Comparison of ENCODE assay signal across 12 cellular contexts in genomic region chr14:69077841-69078240, GRCh38.
DNase-seq lines count a peak whose midpoint lies in the region; ATAC-seq and TF ChIP-seq lines count a peak whose summit lies in the region.
"Had no signal": no experiment of that assay in that cellular context is flagged by ENCODE, and none has a peak within 500 bp of the region (broad histone marks: within the 10 kb centered on the region; RNA-seq: fewer than 3 reads in every experiment).

No MANE protein-coding gene starts in this region.

- H3K79me2 ChIP-seq in osteoblast (ENCODE audit: insufficient read depth, low read length) (peaks cover 11% of the 10 kb centered on the region), OCI-LY7 (ENCODE audit: insufficient read depth, low read depth, low read length) (no peaks in the 10 kb centered on the region)

- intact Hi-C loops in esophagus squamous epithelium (cut with DNase I) (no loop called here), OCI-LY7 (cut with micrococcal nuclease; ENCODE audit: unreplicated experiment) (no loop called here)

- DNase-seq in AG09319 (ENCODE audit: extremely low read depth, low read depth) = peak; percentile 51
- peak; percentile 68 for DNase-seq in RPMI7951 (ENCODE audit: low read depth)
- no peak for DNase-seq in esophagus squamous epithelium (lab: John Stamatoyannopoulos, UW)
- no peak for DNase-seq in osteoblast (ENCODE audit: insufficient read length, low spot score, missing footprints)
- DNase-seq in OCI-LY7 (ENCODE audit: low spot score) = no peak
- DNase-seq in NCI-H2081 (lab: John Stamatoyannopoulos, UW) = no peak
- DNase-seq: CD4-positive, CD25-positive, alpha-beta regulatory T cell; NCI-H446 treated with DMSO at 0.1 percent for 48 hours; stimulated activated CD4-positive, alpha-beta T cell treated with anti-CD3 and anti-CD28 coated beads, Interleukin-2, amount 100 ng/mL, for 48 hours had no signal

- ATAC-seq in HG02870 (IDR thresholded peaks at IDR 0.05; ENCODE audit: unreplicated experiment) (no peak), GM18505 (IDR thresholded peaks at IDR 0.05; ENCODE audit: unreplicated experiment) (no peak)
- ATAC-seq: HepG2 had no signal

- H3K9me2 ChIP-seq in OCI-LY7 (ENCODE audit: insufficient read depth, low read length) = no peaks in the 10 kb centered on the region

- H3K4me3 ChIP-seq in esophagus squamous epithelium = no peak overlapping the region
- no peak overlapping the region for H3K4me3 ChIP-seq in osteoblast (ENCODE audit: insufficient read depth, low read length)
- H3K4me3 ChIP-seq in OCI-LY7 (ENCODE audit: low read depth, low read length, poor library complexity, severe bottlenecking) = no peak overlapping the region

- H3K4me1 ChIP-seq in esophagus squamous epithelium = peaks cover 0 to 22% (median 12%) of the 10 kb centered on the region in 3 donors
- peaks cover 31% of the 10 kb centered on the region for H3K4me1 ChIP-seq in osteoblast (ENCODE audit: insufficient read depth, low read length)
- no peaks in the 10 kb centered on the region for H3K4me1 ChIP-seq in OCI-LY7 (ENCODE audit: insufficient read depth, low read length, poor library complexity, severe bottlenecking)

- no TSS peak for BruUV-seq in OCI-LY7 (replicated peaks; lab: Mats Ljungman, UMichigan)

- TF ChIP-seq POLR2A in esophagus squamous epithelium (IDR thresholded peaks at IDR 0.05) (no peak), GM18505 (IDR thresholded peaks at IDR 0.05; ENCODE audit: borderline replicate concordance, extremely low read depth, insufficient read depth, insufficient read length) (no peak)

- no peaks in the 10 kb centered on the region for H3K9me3 ChIP-seq in esophagus squamous epithelium
- no peaks in the 10 kb centered on the region for H3K9me3 ChIP-seq in osteoblast (ENCODE audit: low read depth, low read length)
- no peaks in the 10 kb centered on the region for H3K9me3 ChIP-seq in OCI-LY7 (ENCODE audit: low read length)

- no peaks in the 10 kb centered on the region for H4K20me1 ChIP-seq in osteoblast (ENCODE audit: insufficient read depth, low read length)
- no peaks in the 10 kb centered on the region for H4K20me1 ChIP-seq in OCI-LY7 (ENCODE audit: insufficient read depth, low read length)

- H3K36me3 ChIP-seq in esophagus squamous epithelium = peaks cover 0 to 70% (median 4%) of the 10 kb centered on the region in 3 donors
- H3K36me3 ChIP-seq in osteoblast (ENCODE audit: insufficient read depth, low read length) = peaks cover 16% of the 10 kb centered on the region
- peaks cover 37% of the 10 kb centered on the region for H3K36me3 ChIP-seq in OCI-LY7 (ENCODE audit: insufficient read depth, low read length)

- CTCF ChIA-PET in OCI-LY7 (lab: Charles Lee; ENCODE audit: unreplicated experiment) = no interaction called here

- no peaks in the 10 kb centered on the region for H3K27me3 ChIP-seq in esophagus squamous epithelium
- no peaks in the 10 kb centered on the region for H3K27me3 ChIP-seq in osteoblast (ENCODE audit: insufficient read depth, low read length)

- peak overlapping the region; percentile 15 to 77 (median 66) for H3K27ac ChIP-seq in esophagus squamous epithelium
- H3K27ac ChIP-seq in osteoblast (ENCODE audit: low read depth, low read length) = peak overlapping the region; percentile 92
- H3K27ac ChIP-seq in OCI-LY7 (ENCODE audit: low read depth, low read length, poor library complexity, severe bottlenecking) = no peak overlapping the region

- TF ChIP-seq CTCF in AG09319 (IDR thresholded peaks at IDR 0.05; ENCODE audit: low read depth, low read length) (no peak), esophagus squamous epithelium (IDR thresholded peaks at IDR 0.05) (no peak), osteoblast (IDR thresholded peaks at IDR 0.05; ENCODE audit: extremely low read depth, low read depth, low read length) (no peak), OCI-LY7 (conservative IDR thresholded peaks at IDR 0.05; ENCODE audit: low read length) (no peak)

- H3K4me2 ChIP-seq in osteoblast (ENCODE audit: insufficient read depth, low read length) (peak overlapping the region; percentile 0), OCI-LY7 (ENCODE audit: low read length) (no peak overlapping the region)

- POLR2A ChIA-PET in OCI-LY7 (lab: Charles Lee) = no interaction called here

- H2AFZ ChIP-seq in osteoblast (ENCODE audit: low read length) (no peak overlapping the region), OCI-LY7 (ENCODE audit: low read length) (no peak overlapping the region)

Comparison
In these comparisons a context has a peak if more than half of its experiments do, and no peak if none do; other contexts are left out.
1. DNase-seq: peak in AG09319 (single experiment) and RPMI7951 (single experiment); none in esophagus squamous epithelium (single experiment), osteoblast (single experiment), OCI-LY7 (single experiment) and NCI-H2081 (0 of 2).